Comparison of ENCODE assay signal across 9 cellular contexts in the genomic region with DNA sequence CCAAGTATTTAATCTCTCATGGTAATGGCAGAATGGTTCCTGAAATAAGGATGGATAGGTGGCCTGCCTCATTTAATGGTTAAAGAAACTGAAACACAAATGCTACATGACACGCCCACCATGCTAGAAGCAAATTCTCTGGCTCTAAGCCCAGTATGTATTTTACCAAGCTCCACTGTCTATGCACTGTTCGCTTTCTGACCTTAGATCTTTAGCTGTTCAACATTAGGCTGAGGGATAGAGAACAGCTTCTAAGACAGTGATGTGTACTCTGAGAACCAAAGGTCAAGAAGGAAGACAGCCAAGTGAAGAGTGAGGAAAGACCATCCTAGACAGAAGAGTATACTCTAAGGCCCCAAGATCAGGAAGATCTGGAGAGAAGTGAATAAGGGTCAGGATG. TPM values are rescaled to one million over a fixed set of nuclear protein-coding genes. Genes with fewer than 3 reads are reported as not detected.
A peak's percentile ranks its signal among the peaks of the same experiment; 100 is the strongest.
DNase-seq lines count a peak whose midpoint lies in the region; ATAC-seq and TF ChIP-seq lines count a peak whose summit lies in the region.
"Had no signal": no experiment of that assay in that cellular context is flagged by ENCODE, and none has a peak within 500 bp of the region (broad histone marks: within the 10 kb centered on the region; RNA-seq: fewer than 3 reads in every experiment).

No MANE protein-coding gene starts in this region.

- peaks cover 7% of the 10 kb centered on the region; the same call in 1 of the 2 replicates for H3K79me2 ChIP-seq in KMS-11 (ENCODE audit: insufficient read depth, low read depth)

- no peaks in the 10 kb centered on the region for H3K27me3 ChIP-seq in KMS-11 (ENCODE audit: insufficient read depth, low read depth)

- H3K36me3 ChIP-seq in KMS-11 (ENCODE audit: insufficient read depth): no peaks in the 10 kb centered on the region

- no peak overlapping the region for H3K9ac ChIP-seq in KMS-11

- H3K27ac ChIP-seq in KMS-11 (peak overlapping the region; percentile 12), RWPE1 (no peak overlapping the region)
- H3K27ac ChIP-seq: epithelial cell of prostate had no signal

- peak; percentile 46 for ATAC-seq in GM21381 (IDR thresholded peaks at IDR 0.05; ENCODE audit: unreplicated experiment)

- no peak for TF ChIP-seq CTCF in KMS-11 (conservative IDR thresholded peaks at IDR 0.05; ENCODE audit: low read depth, low read length)
- TF ChIP-seq CTCF in fibroblast of the aortic adventitia (IDR thresholded peaks at IDR 0.05; ENCODE audit: insufficient read depth, low read length): no peak
- no peak for TF ChIP-seq CTCF in GM10248 (IDR thresholded peaks at IDR 0.05; ENCODE audit: control extremely low read depth, extremely low read depth, low read depth, missing control alignments)
- no peak for TF ChIP-seq CTCF in RWPE1 (conservative IDR thresholded peaks at IDR 0.05; ENCODE audit: low read depth)

- H3K4me1 ChIP-seq in KMS-11 (ENCODE audit: low read depth, poor library complexity, severe bottlenecking): peaks cover 76% of the 10 kb centered on the region

- CTCF ChIA-PET in GM10248 (lab: Yijun Ruan, JAX) (interaction anchor here (0.9 to 11.4 kb wide), 6 partner anchors 14 to 512 kb away, joined by 3 to 157 read pairs (median 13); a partner anchor contains a TSS), RWPE1 (lab: Yijun Ruan, JAX) (no interaction called here)

- no peak overlapping the region for H2AFZ ChIP-seq in KMS-11 (ENCODE audit: low read depth)

- H3K4me3 ChIP-seq in KMS-11 (IDR thresholded peaks at IDR 0.05; ENCODE audit: insufficient read depth, low read depth, low read length) (no peak overlapping the region), fibroblast of the aortic adventitia (ENCODE audit: low read depth, low read length) (no peak overlapping the region)

- POLR2A ChIA-PET in GM10248 (lab: Yijun Ruan, JAX) (interaction anchor here (1.0 kb wide), 1 partner anchor 27 kb away, joined by 3 read pairs; a partner anchor contains a TSS), RWPE1 (lab: Yijun Ruan, JAX; ENCODE audit: low non-redundant PET) (no interaction called here)

- H3K4me2 ChIP-seq in KMS-11: peak overlapping the region; percentile 33

- no peaks in the 10 kb centered on the region for H4K20me1 ChIP-seq in KMS-11 (ENCODE audit: insufficient read depth)

- peak; percentile 30 for DNase-seq in COR-L47 (lab: John Stamatoyannopoulos, UW)
- DNase-seq in fibroblast of the aortic adventitia (ENCODE audit: low read depth): peak; percentile 68
- DNase-seq in NCI-H82 treated with DMSO at 0.1 percent for 48 hours (lab: John Stamatoyannopoulos, UW; ENCODE audit: unreplicated experiment): no peak
- DNase-seq in GM10248 (ENCODE audit: extremely low spot score): no peak
- no peak for DNase-seq in hippocampal formation (lab: John Stamatoyannopoulos, UW)
- no peak for DNase-seq in RWPE1 (ENCODE audit: low spot score)

RNA-seq across cellular contexts. Expression of a gene that starts 26.6 kb away (rescaled TPM):
- 119 and 857 TPM in 2 replicates for total RNA-seq in fibroblast of the aortic adventitia (ENCODE audit: low replicate concordance)

RNA-seq across cellular contexts. Expression of a gene that starts 40.7 kb away (rescaled TPM):
- 0.16 and 2.7 TPM in 2 replicates for total RNA-seq in fibroblast of the aortic adventitia (ENCODE audit: low replicate concordance)

Comparison
In these comparisons a context has a peak if more than half of its experiments do, and no peak if none do; other contexts are left out.
1. DNase-seq: peak in COR-L47 (single experiment) and fibroblast of the aortic adventitia (single experiment); none in NCI-H82 treated with DMSO at 0.1 percent for 48 hours (single experiment), GM10248 (single experiment), hippocampal formation (0 of 2) and RWPE1 (single experiment).